ENCODE assay signal across 1 cellular context in the genomic region with DNA sequence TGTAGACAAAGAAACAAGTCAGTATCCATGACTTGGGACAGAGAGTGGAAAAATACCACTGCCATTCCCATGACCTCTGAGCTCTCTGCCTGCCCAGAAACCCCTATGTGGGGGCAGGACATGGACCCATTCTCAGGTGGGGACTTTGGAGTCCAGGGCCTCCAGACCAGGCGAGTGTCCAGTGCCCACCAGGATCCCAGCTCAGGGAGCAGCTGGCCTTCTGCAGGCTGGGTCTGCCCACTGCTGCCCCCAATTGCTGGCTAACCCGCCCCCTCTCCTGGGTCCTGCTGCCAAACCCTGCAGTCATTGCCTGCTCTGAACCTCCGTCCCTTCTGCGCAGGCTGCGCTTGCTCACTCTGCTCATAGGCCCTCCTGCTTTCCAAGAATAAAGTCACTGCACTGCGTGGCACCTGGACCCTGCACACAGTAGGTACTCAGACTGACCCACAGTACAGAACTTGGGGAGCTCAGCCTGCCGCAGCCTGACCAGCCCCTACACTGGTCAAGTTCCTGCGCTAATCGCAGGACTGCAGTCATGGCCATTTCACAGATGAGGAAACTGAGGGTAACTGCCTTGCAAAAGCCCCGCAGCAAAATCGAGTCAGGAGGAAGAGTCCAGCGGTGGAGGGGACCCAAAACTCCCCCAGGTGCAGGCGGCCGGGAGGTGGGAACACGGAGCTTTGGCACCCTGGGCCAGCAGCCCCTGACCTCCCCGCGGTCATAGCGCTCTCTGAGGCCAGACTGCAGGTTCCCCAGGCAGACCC.
TF ChIP-seq lines count a peak whose summit lies in the region.

No MANE protein-coding gene starts in this region.

TF ChIP-seq in K562, 482 proteins besides CTCF, POLR2A, EP300 and RAD21:
- TF ChIP-seq FOXA1 (IDR thresholded peaks at IDR 0.05; ENCODE audit: borderline replicate concordance): no peak
- no peak for TF ChIP-seq SIN3B (IDR thresholded peaks at IDR 0.05; ENCODE audit: low read depth)
- no peak for TF ChIP-seq ETV5 (CRISPR knock-in tag; IDR thresholded peaks at IDR 0.05; ENCODE audit: low read depth)
- no peak for TF ChIP-seq PHF8 (IDR thresholded peaks at IDR 0.05; ENCODE audit: borderline replicate concordance, low read length)
- TF ChIP-seq, protein P1, sequence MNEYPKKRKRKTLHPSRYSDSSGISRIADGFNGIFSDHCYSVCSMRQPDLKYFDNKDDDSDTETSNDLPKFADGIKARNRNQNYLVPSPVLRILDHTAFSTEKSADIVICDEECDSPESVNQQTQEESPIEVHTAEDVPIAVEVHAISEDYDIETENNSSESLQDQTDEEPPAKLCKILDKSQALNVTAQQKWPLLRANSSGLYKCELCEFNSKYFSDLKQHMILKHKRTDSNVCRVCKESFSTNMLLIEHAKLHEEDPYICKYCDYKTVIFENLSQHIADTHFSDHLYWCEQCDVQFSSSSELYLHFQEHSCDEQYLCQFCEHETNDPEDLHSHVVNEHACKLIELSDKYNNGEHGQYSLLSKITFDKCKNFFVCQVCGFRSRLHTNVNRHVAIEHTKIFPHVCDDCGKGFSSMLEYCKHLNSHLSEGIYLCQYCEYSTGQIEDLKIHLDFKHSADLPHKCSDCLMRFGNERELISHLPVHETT (CRISPR knock-in tag; conservative IDR thresholded peaks at IDR 0.05 in 1 of 2, IDR thresholded peaks at IDR 0.05 in 1 of 2): no peak
- TF ChIP-seq FOXK2 (conservative IDR thresholded peaks at IDR 0.05 in 1 of 2, IDR thresholded peaks at IDR 0.05 in 1 of 2; ENCODE audit: low read depth in 2 of 2): no peak
- no peak for TF ChIP-seq ELF2 (CRISPR knock-in tag; IDR thresholded peaks at IDR 0.05)
- 0 out of 2 replicates have a peak, but pooled peaks have one; percentile 12 for TF ChIP-seq BCOR (IDR thresholded peaks at IDR 0.05)
- no peak for TF ChIP-seq KLF1 (tag; IDR thresholded peaks at IDR 0.05)
- TF ChIP-seq, protein P2, sequence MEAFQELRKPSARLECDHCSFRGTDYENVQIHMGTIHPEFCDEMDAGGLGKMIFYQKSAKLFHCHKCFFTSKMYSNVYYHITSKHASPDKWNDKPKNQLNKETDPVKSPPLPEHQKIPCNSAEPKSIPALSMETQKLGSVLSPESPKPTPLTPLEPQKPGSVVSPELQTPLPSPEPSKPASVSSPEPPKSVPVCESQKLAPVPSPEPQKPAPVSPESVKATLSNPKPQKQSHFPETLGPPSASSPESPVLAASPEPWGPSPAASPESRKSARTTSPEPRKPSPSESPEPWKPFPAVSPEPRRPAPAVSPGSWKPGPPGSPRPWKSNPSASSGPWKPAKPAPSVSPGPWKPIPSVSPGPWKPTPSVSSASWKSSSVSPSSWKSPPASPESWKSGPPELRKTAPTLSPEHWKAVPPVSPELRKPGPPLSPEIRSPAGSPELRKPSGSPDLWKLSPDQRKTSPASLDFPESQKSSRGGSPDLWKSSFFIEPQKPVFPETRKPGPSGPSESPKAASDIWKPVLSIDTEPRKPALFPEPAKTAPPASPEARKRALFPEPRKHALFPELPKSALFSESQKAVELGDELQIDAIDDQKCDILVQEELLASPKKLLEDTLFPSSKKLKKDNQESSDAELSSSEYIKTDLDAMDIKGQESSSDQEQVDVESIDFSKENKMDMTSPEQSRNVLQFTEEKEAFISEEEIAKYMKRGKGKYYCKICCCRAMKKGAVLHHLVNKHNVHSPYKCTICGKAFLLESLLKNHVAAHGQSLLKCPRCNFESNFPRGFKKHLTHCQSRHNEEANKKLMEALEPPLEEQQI (IDR thresholded peaks at IDR 0.05): no peak
- no peak for TF ChIP-seq DIDO1 (tag; IDR thresholded peaks at IDR 0.05; ENCODE audit: low read depth)
- TF ChIP-seq, protein P3, sequence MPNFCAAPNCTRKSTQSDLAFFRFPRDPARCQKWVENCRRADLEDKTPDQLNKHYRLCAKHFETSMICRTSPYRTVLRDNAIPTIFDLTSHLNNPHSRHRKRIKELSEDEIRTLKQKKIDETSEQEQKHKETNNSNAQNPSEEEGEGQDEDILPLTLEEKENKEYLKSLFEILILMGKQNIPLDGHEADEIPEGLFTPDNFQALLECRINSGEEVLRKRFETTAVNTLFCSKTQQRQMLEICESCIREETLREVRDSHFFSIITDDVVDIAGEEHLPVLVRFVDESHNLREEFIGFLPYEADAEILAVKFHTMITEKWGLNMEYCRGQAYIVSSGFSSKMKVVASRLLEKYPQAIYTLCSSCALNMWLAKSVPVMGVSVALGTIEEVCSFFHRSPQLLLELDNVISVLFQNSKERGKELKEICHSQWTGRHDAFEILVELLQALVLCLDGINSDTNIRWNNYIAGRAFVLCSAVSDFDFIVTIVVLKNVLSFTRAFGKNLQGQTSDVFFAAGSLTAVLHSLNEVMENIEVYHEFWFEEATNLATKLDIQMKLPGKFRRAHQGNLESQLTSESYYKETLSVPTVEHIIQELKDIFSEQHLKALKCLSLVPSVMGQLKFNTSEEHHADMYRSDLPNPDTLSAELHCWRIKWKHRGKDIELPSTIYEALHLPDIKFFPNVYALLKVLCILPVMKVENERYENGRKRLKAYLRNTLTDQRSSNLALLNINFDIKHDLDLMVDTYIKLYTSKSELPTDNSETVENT (CRISPR knock-in tag; IDR thresholded peaks at IDR 0.05): no peak
- TF ChIP-seq RBM25 (IDR thresholded peaks at IDR 0.05; ENCODE audit: low read depth, low read length, severe bottlenecking): peak; percentile 17
- TF ChIP-seq, protein P4, sequence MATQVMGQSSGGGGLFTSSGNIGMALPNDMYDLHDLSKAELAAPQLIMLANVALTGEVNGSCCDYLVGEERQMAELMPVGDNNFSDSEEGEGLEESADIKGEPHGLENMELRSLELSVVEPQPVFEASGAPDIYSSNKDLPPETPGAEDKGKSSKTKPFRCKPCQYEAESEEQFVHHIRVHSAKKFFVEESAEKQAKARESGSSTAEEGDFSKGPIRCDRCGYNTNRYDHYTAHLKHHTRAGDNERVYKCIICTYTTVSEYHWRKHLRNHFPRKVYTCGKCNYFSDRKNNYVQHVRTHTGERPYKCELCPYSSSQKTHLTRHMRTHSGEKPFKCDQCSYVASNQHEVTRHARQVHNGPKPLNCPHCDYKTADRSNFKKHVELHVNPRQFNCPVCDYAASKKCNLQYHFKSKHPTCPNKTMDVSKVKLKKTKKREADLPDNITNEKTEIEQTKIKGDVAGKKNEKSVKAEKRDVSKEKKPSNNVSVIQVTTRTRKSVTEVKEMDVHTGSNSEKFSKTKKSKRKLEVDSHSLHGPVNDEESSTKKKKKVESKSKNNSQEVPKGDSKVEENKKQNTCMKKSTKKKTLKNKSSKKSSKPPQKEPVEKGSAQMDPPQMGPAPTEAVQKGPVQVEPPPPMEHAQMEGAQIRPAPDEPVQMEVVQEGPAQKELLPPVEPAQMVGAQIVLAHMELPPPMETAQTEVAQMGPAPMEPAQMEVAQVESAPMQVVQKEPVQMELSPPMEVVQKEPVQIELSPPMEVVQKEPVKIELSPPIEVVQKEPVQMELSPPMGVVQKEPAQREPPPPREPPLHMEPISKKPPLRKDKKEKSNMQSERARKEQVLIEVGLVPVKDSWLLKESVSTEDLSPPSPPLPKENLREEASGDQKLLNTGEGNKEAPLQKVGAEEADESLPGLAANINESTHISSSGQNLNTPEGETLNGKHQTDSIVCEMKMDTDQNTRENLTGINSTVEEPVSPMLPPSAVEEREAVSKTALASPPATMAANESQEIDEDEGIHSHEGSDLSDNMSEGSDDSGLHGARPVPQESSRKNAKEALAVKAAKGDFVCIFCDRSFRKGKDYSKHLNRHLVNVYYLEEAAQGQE (CRISPR knock-in tag; IDR thresholded peaks at IDR 0.05; ENCODE audit: low read depth): no peak
- TF ChIP-seq, protein P5, sequence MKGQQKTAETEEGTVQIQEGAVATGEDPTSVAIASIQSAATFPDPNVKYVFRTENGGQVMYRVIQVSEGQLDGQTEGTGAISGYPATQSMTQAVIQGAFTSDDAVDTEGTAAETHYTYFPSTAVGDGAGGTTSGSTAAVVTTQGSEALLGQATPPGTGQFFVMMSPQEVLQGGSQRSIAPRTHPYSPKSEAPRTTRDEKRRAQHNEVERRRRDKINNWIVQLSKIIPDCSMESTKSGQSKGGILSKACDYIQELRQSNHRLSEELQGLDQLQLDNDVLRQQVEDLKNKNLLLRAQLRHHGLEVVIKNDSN (CRISPR knock-in tag; IDR thresholded peaks at IDR 0.05): no peak
- TF ChIP-seq ZKSCAN1 (IDR thresholded peaks at IDR 0.05; ENCODE audit: low read depth, low read length): peak; percentile 73; the same call in 1 of the 2 replicates
- no peak for TF ChIP-seq NCOA6 (IDR thresholded peaks at IDR 0.05)
- TF ChIP-seq, protein P6, sequence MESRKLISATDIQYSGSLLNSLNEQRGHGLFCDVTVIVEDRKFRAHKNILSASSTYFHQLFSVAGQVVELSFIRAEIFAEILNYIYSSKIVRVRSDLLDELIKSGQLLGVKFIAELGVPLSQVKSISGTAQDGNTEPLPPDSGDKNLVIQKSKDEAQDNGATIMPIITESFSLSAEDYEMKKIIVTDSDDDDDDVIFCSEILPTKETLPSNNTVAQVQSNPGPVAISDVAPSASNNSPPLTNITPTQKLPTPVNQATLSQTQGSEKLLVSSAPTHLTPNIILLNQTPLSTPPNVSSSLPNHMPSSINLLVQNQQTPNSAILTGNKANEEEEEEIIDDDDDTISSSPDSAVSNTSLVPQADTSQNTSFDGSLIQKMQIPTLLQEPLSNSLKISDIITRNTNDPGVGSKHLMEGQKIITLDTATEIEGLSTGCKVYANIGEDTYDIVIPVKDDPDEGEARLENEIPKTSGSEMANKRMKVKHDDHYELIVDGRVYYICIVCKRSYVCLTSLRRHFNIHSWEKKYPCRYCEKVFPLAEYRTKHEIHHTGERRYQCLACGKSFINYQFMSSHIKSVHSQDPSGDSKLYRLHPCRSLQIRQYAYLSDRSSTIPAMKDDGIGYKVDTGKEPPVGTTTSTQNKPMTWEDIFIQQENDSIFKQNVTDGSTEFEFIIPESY (CRISPR knock-in tag; IDR thresholded peaks at IDR 0.05): no peak
- no peak for TF ChIP-seq SRSF9 (IDR thresholded peaks at IDR 0.05; ENCODE audit: borderline replicate concordance, low read depth, low read length)
- TF ChIP-seq, protein P7, sequence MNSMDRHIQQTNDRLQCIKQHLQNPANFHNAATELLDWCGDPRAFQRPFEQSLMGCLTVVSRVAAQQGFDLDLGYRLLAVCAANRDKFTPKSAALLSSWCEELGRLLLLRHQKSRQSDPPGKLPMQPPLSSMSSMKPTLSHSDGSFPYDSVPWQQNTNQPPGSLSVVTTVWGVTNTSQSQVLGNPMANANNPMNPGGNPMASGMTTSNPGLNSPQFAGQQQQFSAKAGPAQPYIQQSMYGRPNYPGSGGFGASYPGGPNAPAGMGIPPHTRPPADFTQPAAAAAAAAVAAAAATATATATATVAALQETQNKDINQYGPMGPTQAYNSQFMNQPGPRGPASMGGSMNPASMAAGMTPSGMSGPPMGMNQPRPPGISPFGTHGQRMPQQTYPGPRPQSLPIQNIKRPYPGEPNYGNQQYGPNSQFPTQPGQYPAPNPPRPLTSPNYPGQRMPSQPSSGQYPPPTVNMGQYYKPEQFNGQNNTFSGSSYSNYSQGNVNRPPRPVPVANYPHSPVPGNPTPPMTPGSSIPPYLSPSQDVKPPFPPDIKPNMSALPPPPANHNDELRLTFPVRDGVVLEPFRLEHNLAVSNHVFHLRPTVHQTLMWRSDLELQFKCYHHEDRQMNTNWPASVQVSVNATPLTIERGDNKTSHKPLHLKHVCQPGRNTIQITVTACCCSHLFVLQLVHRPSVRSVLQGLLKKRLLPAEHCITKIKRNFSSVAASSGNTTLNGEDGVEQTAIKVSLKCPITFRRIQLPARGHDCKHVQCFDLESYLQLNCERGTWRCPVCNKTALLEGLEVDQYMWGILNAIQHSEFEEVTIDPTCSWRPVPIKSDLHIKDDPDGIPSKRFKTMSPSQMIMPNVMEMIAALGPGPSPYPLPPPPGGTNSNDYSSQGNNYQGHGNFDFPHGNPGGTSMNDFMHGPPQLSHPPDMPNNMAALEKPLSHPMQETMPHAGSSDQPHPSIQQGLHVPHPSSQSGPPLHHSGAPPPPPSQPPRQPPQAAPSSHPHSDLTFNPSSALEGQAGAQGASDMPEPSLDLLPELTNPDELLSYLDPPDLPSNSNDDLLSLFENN (IDR thresholded peaks at IDR 0.05; ENCODE audit: low read depth in 2 of 2, low read length in 2 of 2): no peak
- no peak for TF ChIP-seq ESRRA (IDR thresholded peaks at IDR 0.05; ENCODE audit: borderline replicate concordance, low read depth)
